1 cellular context compared by ENCODE assay signal in the genomic region with DNA sequence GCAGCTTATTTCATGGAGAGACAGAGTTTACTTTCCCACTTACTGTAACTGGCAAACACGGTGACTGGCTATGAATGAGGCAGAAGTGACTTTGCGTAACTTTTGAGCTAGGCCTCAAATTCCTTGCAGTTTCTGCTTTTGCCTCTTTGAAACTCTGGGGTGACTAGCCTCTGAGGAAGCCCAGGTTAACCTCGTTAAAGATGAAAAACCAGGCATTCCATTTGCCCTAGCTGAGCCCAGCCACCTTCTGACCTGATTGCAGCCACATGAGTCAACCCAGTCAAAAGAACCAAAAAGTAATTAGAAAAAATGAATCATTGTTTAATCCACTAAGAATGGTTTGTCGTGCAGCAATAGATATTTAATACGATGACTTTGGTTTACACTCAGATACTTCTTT.
TF ChIP-seq lines count a peak whose summit lies in the region.

No MANE protein-coding gene starts in this region.

TF ChIP-seq in H1, 55 proteins besides CTCF, POLR2A, EP300 and RAD21 (continued from another document):
- no peak for TF ChIP-seq RFX5 (IDR thresholded peaks at IDR 0.05; ENCODE audit: borderline replicate concordance, low read depth, low read length)
- TF ChIP-seq KDM4A (IDR thresholded peaks at IDR 0.05; ENCODE audit: low read depth, low read length, severe bottlenecking) = no peak
- TF ChIP-seq ATF3 (IDR thresholded peaks at IDR 0.05; ENCODE audit: insufficient read depth, low read depth, low read length) = no peak
- no peak for TF ChIP-seq CHD2 (IDR thresholded peaks at IDR 0.05; ENCODE audit: low read length)
- TF ChIP-seq SP2 (IDR thresholded peaks at IDR 0.05; ENCODE audit: low read length) = no peak
